In genomic region chr17:64992325-64992802, GRCh38 we compare ENCODE assay signal across 14 cellular contexts.
DNase-seq lines count a peak whose midpoint lies in the region; ATAC-seq and TF ChIP-seq lines count a peak whose summit lies in the region.
"Had no signal": no experiment of that assay in that cellular context is flagged by ENCODE, and none has a peak within 500 bp of the region (broad histone marks: within the 10 kb centered on the region; RNA-seq: fewer than 3 reads in every experiment).

No MANE protein-coding gene starts in this region.

- peak; percentile 69 to 76 for ATAC-seq in activated naive CD4-positive, alpha-beta T cell treated with anti-CD3 and anti-CD28 coated beads, Interleukin-2, amount 50 U/mL, for 72 hours
- no peak for ATAC-seq in HG03095 (IDR thresholded peaks at IDR 0.05; ENCODE audit: unreplicated experiment)
- ATAC-seq: GM12878 had no signal

- peaks cover 5% of the 10 kb centered on the region for H3K4me1 Mint-ChIP-seq in activated naive CD4-positive, alpha-beta T cell treated with anti-CD3 and anti-CD28 coated beads for 36 hours (ENCODE audit: low read depth)

- CTCF ChIA-PET in activated naive CD4-positive, alpha-beta T cell treated with anti-CD3 and anti-CD28 coated beads for 36 hours (lab: Charles Lee): no interaction called here

- no peak overlapping the region for H3K27ac Mint-ChIP-seq in activated naive CD4-positive, alpha-beta T cell treated with anti-CD3 and anti-CD28 coated beads, Interleukin-2, amount 50 U/mL, for 72 hours
- H3K27ac Mint-ChIP-seq in activated naive CD4-positive, alpha-beta T cell treated with anti-CD3 and anti-CD28 coated beads for 36 hours: no peak overlapping the region

- no peaks in the 10 kb centered on the region for H3K27me3 Mint-ChIP-seq in activated naive CD4-positive, alpha-beta T cell treated with anti-CD3 and anti-CD28 coated beads for 36 hours (ENCODE audit: low read depth)

- no peak overlapping the region for H3K4me3 ChIP-seq in fibroblast of the aortic adventitia (ENCODE audit: low read depth, low read length)
- H3K4me3 ChIP-seq: BLaER1, esophagus muscularis mucosa, GM12878, lung, pancreas, vagina had no signal

- intact Hi-C loops in activated naive CD4-positive, alpha-beta T cell treated with anti-CD3 and anti-CD28 coated beads for 36 hours (cut with micrococcal nuclease): no loop called here

- no peak for DNase-seq in activated naive CD4-positive, alpha-beta T cell treated with anti-CD3 and anti-CD28 coated beads, Interleukin-2, amount 50 U/mL, for 72 hours (ENCODE audit: low spot score in 2 of 2)
- DNase-seq in activated naive CD4-positive, alpha-beta T cell treated with anti-CD3 and anti-CD28 coated beads for 36 hours: no peak
- DNase-seq in RKO (ENCODE audit: low spot score) (peak; percentile 21), fibroblast of the aortic adventitia (ENCODE audit: low read depth) (peak; percentile 16), GM03348 (ENCODE audit: low spot score) (no peak), NCI-H1092 (lab: John Stamatoyannopoulos, UW) (no peak), GM10266 (ENCODE audit: extremely low spot score) (no peak)
- DNase-seq: pancreas had no signal

- H3K4me3 Mint-ChIP-seq in activated naive CD4-positive, alpha-beta T cell treated with anti-CD3 and anti-CD28 coated beads for 36 hours: no peak overlapping the region

- TF ChIP-seq CTCF in fibroblast of the aortic adventitia (IDR thresholded peaks at IDR 0.05; ENCODE audit: insufficient read depth, low read length) (no peak), GM10266 (IDR thresholded peaks at IDR 0.05; ENCODE audit: control insufficient read depth, insufficient read depth, low read depth, missing control alignments) (no peak)

- no peaks in the 10 kb centered on the region for H3K36me3 Mint-ChIP-seq in activated naive CD4-positive, alpha-beta T cell treated with anti-CD3 and anti-CD28 coated beads, Interleukin-2, amount 50 U/mL, for 72 hours
- no peaks in the 10 kb centered on the region for H3K36me3 Mint-ChIP-seq in activated naive CD4-positive, alpha-beta T cell treated with anti-CD3 and anti-CD28 coated beads for 36 hours (ENCODE audit: low read depth)

- H3K9me3 Mint-ChIP-seq in activated naive CD4-positive, alpha-beta T cell treated with anti-CD3 and anti-CD28 coated beads, Interleukin-2, amount 50 U/mL, for 72 hours: no peaks in the 10 kb centered on the region
- no peaks in the 10 kb centered on the region for H3K9me3 Mint-ChIP-seq in activated naive CD4-positive, alpha-beta T cell treated with anti-CD3 and anti-CD28 coated beads for 36 hours

Comparison
In these comparisons a context has a peak if more than half of its experiments do, and no peak if none do; other contexts are left out.
1. DNase-seq: peak in RKO (single experiment) and fibroblast of the aortic adventitia (single experiment); none in activated naive CD4-positive, alpha-beta T cell treated with anti-CD3 and anti-CD28 coated beads, Interleukin-2, amount 50 U/mL, for 72 hours (0 of 2), activated naive CD4-positive, alpha-beta T cell treated with anti-CD3 and anti-CD28 coated beads for 36 hours (single experiment), GM03348 (single experiment), NCI-H1092 (single experiment) and GM10266 (single experiment).